Comparison of ENCODE assay signal across 9 cellular contexts in genomic region chr13:107956889-107957288, GRCh38.
"Had no signal": no experiment of that assay in that cellular context is flagged by ENCODE, and none has a peak within 500 bp of the region (broad histone marks: within the 10 kb centered on the region; RNA-seq: fewer than 3 reads in every experiment).

No MANE protein-coding gene starts in this region.

- H3K4me3 ChIP-seq: HAP-1 had no signal

- H3K9ac ChIP-seq: KMS-11 had no signal

- H3K9me3 ChIP-seq: HAP-1 had no signal

- FAIRE-seq: HTR-8/SVneo had no signal

- H3K27ac ChIP-seq: KMS-11 had no signal

- H3K4me3 Mint-ChIP-seq: HFFc6 had no signal

- H3K4me2 ChIP-seq: KMS-11 had no signal

- H3K4me1 ChIP-seq: HAP-1 had no signal

- H3K27ac Mint-ChIP-seq: HFFc6 had no signal

- DNase-seq: GOT3, H7, HFFc6, IMR-90, KBM-7 had no signal

- H3K36me3 ChIP-seq: HAP-1 had no signal

- ATAC-seq: HCT116 had no signal
